ENCODE assay signal across 20 cellular contexts in genomic region chr2:15688924-15689568, GRCh38.
"Had no signal": no experiment of that assay in that cellular context is flagged by ENCODE, and none has a peak within 500 bp of the region (broad histone marks: within the 10 kb centered on the region; RNA-seq: fewer than 3 reads in every experiment).

No MANE protein-coding gene starts in this region.

- H3K4me3 Mint-ChIP-seq: IgD-negative memory B cell had no signal

- H3K4me1 ChIP-seq: SJSA1 had no signal

- H3K4me3 ChIP-seq: SJSA1 had no signal

- H3K9me3 ChIP-seq: SJSA1, SK-N-SH had no signal

- H3K36me3 ChIP-seq: SJSA1 had no signal

- H3K27me3 ChIP-seq: SJSA1 had no signal

- H3K9ac ChIP-seq: SK-N-SH had no signal

- H3K27ac ChIP-seq: SJSA1 had no signal

- DNase-seq: KBM-7, MV-4-11, NCI-H1092, NCI-H1105 treated with DMSO at 0.1 percent for 48 hours, NCI-H1436, NCI-H2029, NCI-H2081 treated with DMSO at 0.1 percent for 48 hours, NCI-H2171, NCI-H226, NCI-H446, NCI-H510A, NCI-H524 treated with DMSO at 0.1 percent for 48 hours, NCI-H69, NCI-H774, Right ventricle myocardium superior, RPMI8226, SIG-M5, SK-N-SH had no signal

- H3K27ac Mint-ChIP-seq: IgD-negative memory B cell had no signal

- H3K4me1 Mint-ChIP-seq: IgD-negative memory B cell had no signal

- H3K4me2 ChIP-seq: SK-N-SH had no signal

- H3K36me3 Mint-ChIP-seq: IgD-negative memory B cell had no signal
